Comparison of ENCODE assay signal across 8 cellular contexts in the genomic region with DNA sequence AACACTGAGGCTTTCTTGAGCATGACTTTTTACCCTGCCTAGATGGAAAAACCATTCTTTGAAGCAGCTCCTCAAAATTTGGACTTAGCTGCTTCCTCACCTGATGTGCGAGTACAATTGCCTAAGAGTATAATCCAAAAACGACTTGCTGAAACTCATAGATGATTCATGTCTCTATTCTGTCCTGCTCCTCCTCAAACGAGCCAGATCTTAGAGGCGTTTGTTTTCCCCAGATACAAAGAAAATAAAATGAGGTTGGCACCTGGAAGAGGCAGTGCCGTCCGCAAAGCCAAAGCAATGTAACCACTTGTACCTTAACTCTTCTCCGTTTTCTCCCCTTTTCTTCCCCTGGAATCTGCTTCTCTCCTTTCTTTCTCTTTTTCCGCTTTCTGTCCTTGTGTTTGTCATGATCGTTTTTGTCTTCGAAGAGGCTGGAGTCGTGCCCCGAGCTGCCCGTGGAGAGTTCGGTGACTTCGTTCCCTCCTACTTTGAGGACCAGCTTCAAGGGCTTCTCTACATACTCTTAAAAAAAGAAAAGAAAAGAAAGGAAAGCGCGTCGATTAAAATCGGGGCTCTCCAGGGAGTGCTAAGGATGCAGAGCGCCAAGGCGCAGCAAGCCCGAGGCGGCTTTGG. TPM values are rescaled to one million over a fixed set of nuclear protein-coding genes. Genes with fewer than 3 reads are reported as not detected.
DNase-seq lines count a peak whose midpoint lies in the region; ATAC-seq and TF ChIP-seq lines count a peak whose summit lies in the region.

No MANE protein-coding gene starts in this region.

- TF ChIP-seq POLR2A in NB4 (IDR thresholded peaks at IDR 0.05; ENCODE audit: extremely low read depth, insufficient read length), result no peak

- H3K4me3 Mint-ChIP-seq in endodermal cell, result peak overlapping the region; percentile 76

- H3K27me3 ChIP-seq in endodermal cell (ENCODE audit: control insufficient read depth, insufficient read depth, low read length, poor library complexity, severe bottlenecking), result no peaks in the 10 kb centered on the region

- TF ChIP-seq CTCF in NB4 (IDR thresholded peaks at IDR 0.05; ENCODE audit: low read depth, low read length) (no peak), endodermal cell (conservative IDR thresholded peaks at IDR 0.05) (no peak), omental fat pad (IDR thresholded peaks at IDR 0.05) (no peak)

- peak overlapping the region; percentile 81 for H3K27ac Mint-ChIP-seq in endodermal cell

- H3K4me1 Mint-ChIP-seq in endodermal cell, result peaks cover 31% of the 10 kb centered on the region

- peak overlapping the region; percentile 67 for H3K9ac ChIP-seq in endodermal cell (ENCODE audit: extremely low read depth, low read length, poor library complexity, severe bottlenecking)

- peaks cover 8% of the 10 kb centered on the region for H3K9me3 ChIP-seq in endodermal cell (ENCODE audit: control insufficient read depth, low read length)

- H3K36me3 ChIP-seq in endodermal cell (ENCODE audit: control insufficient read depth, insufficient read depth, low read length), result peaks cover 44% of the 10 kb centered on the region

- ATAC-seq in omental fat pad (ENCODE audit: low FRiP score) (peak; percentile 11), GM18858 (IDR thresholded peaks at IDR 0.05; ENCODE audit: unreplicated experiment) (no peak)

- H3K27me3 Mint-ChIP-seq in endodermal cell (ENCODE audit: insufficient read depth), result no peaks in the 10 kb centered on the region

- H3K36me3 Mint-ChIP-seq in endodermal cell (ENCODE audit: low read depth), result peaks cover 34% of the 10 kb centered on the region

- no peak overlapping the region for H3K27ac ChIP-seq in endodermal cell (ENCODE audit: low read depth, low read length)

- H3K4me1 ChIP-seq in endodermal cell (ENCODE audit: control insufficient read depth, insufficient read depth, low read length), result peaks cover 4% of the 10 kb centered on the region

- WGBS in endodermal cell (ENCODE audit: insufficient coverage in 1 of 2, insufficient read length in 1 of 2), 2 experiments, result 6 to 7% methylated on average over 8 to 23 of the region's 23 CpGs

- DNase-seq in ELR (ENCODE audit: low read depth), result peak; percentile 36
- peak; percentile 16 for DNase-seq in NB4 (ENCODE audit: low read depth)
- DNase-seq in endodermal cell, result no peak
- no peak for DNase-seq in omental fat pad (ENCODE audit: low spot score)
- DNase-seq in NCI-H2196 treated with DMSO at 0.1 percent for 48 hours (lab: John Stamatoyannopoulos, UW; ENCODE audit: unreplicated experiment), result no peak
- no peak for DNase-seq in NCI-H2081 treated with DMSO at 0.1 percent for 48 hours (lab: John Stamatoyannopoulos, UW)
- DNase-seq in NCI-H2196 (lab: John Stamatoyannopoulos, UW; ENCODE audit: unreplicated experiment), result no peak

- H3K4me3 ChIP-seq in NB4 (ENCODE audit: low read depth, low read length) (peak overlapping the region; percentile 74), endodermal cell (ENCODE audit: low read length) (peak overlapping the region; percentile 91)

- H3K9me3 Mint-ChIP-seq in endodermal cell, result peaks cover 3% of the 10 kb centered on the region

RNA-seq across cellular contexts. Expression of gene BRD7, which starts 0.9 kb away (rescaled TPM):
- total RNA-seq in endodermal cell (100 to 1,000 TPM; 125 to 163 TPM), omental fat pad (10 to 100 TPM; 29.9 to 41.2 (median 38.9) TPM)
- polyA plus RNA-seq in endodermal cell (2013, experiment 1 of 2), result 124 TPM
- 114 TPM for polyA plus RNA-seq in endodermal cell (2013, experiment 2 of 2)

Comparison
In these comparisons a context has a peak if more than half of its experiments do, and no peak if none do; other contexts are left out.
1. DNase-seq: peak in ELR (single experiment) and NB4 (single experiment); none in endodermal cell (single experiment), omental fat pad (single experiment), NCI-H2196 treated with DMSO at 0.1 percent for 48 hours (single experiment), NCI-H2081 treated with DMSO at 0.1 percent for 48 hours (single experiment) and NCI-H2196 (single experiment).